ENCODE assay signal across 8 cellular contexts in genomic region chr11:118325283-118325682, GRCh38. TPM values are rescaled to one million over a fixed set of nuclear protein-coding genes. Genes with fewer than 3 reads are reported as not detected.
"Had no signal": no experiment of that assay in that cellular context is flagged by ENCODE, and none has a peak within 500 bp of the region (broad histone marks: within the 10 kb centered on the region; RNA-seq: fewer than 3 reads in every experiment).

No MANE protein-coding gene starts in this region.

- H3K27ac Mint-ChIP-seq: GM23338, H9, HFFc6 had no signal

- H3K9me3 Mint-ChIP-seq: HFFc6 had no signal

- ATAC-seq: GM23338, K562 had no signal

- DNase-seq: H9, HCEC 1CT, HFFc6, IMR-90 had no signal

- H3K4me3 ChIP-seq: GM23338, K562 had no signal

- H3K4me3 Mint-ChIP-seq: GM23338, H9, HFFc6 had no signal

RNA-seq across cellular contexts. Expression of gene CD3D, which starts 17.2 kb away (rescaled TPM):
- total RNA-seq: GM23338, H1, H9, HFFc6, HT-29, IMR-90 had no signal
- polyA plus RNA-seq: GM23338, H1, IMR-90 had no signal

RNA-seq across cellular contexts. Expression of gene CD3G, which starts 18.9 kb away (rescaled TPM):
- total RNA-seq: GM23338, H1, H9, HFFc6, HT-29, IMR-90 had no signal
- polyA plus RNA-seq: GM23338, H1, IMR-90 had no signal

RNA-seq across cellular contexts. Expression of gene CD3E, which starts 20.8 kb away (rescaled TPM):
- total RNA-seq: GM23338, H1, H9, HFFc6, HT-29, IMR-90 had no signal
- polyA plus RNA-seq: GM23338, H1, IMR-90 had no signal
